In the genomic region with DNA sequence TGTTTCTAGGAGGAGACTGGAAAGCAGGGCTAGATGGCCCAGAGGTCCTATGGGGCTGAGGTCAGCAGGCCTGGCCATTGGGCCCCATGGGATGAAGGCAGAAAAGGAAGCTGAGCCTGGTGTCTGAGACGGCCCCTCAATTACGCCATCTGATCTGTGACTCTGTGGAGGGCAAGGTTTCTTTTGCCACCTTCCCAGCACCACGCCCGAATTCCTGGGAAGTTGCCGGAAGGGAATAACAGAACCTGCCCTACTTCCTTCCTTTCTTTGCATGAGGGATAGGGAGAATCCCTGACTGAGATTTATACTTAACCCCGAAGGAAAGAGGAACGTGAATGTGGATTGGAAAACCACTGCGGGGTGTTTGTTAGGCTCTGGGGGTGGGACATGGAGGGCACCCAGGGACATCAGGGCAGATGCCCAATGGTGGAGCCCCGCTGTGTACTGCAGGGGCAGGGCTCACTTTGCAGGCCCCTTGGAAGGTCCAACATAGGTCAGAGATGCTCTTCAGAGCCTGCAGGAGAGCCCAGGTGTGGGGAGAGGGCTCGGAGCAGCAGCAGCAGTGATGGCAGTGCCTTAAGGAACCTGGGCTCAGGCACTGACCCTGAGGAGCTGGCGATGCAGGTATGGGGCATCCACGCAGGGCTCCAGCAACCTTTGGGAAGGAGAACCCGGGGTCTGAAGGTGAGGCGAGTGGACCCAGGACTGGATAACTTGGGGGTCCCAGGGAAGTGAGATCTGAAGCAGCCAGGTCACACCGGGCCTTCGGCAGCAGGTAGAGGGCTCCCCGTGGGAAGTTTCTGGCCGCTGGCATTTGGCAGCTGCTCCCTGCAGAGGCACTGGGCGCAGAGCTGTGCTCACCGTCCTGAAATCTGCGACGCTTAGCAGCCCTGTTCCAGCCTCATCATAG, we compare ENCODE assay signal across 17 cellular contexts.
"Had no signal": no experiment of that assay in that cellular context is flagged by ENCODE, and none has a peak within 500 bp of the region (broad histone marks: within the 10 kb centered on the region; RNA-seq: fewer than 3 reads in every experiment).

No MANE protein-coding gene starts in this region.

- H3K27me3 ChIP-seq: brain microvascular endothelial cell, foreskin keratinocyte, upper lobe of right lung had no signal

- ATAC-seq: activated CD8-positive, alpha-beta T cell treated with anti-CD3 and anti-CD28 coated beads for 36 hours; mucosa of descending colon; naive thymus-derived CD4-positive, alpha-beta T cell; stimulated activated naive CD8-positive, alpha-beta T cell treated with anti-CD3 and anti-CD28 coated beads, Interleukin-15, Interleukin-2, amounts not matched to agents 100 U/mL and 50 U/mL, for 24 hours; upper lobe of right lung; WTC11 had no signal

- H3K36me3 ChIP-seq: brain microvascular endothelial cell, neutrophil, upper lobe of right lung had no signal

- DNase-seq: activated CD4-positive, alpha-beta T cell treated with anti-CD3 and anti-CD28 coated beads for 48 hours; activated CD8-positive, alpha-beta memory T cell treated with anti-CD3 and anti-CD28 coated beads, Interleukin-2, amount 50 U/mL, for 4 hours; activated CD8-positive, alpha-beta T cell treated with anti-CD3 and anti-CD28 coated beads for 36 hours; activated naive CD8-positive, alpha-beta T cell treated with anti-CD3 and anti-CD28 coated beads, Interleukin-2, amount 10 ng/mL, durations not matched to agents 7 days and 5 days; activated T-cell treated with anti-CD3 and anti-CD28 coated beads, Interleukin-2, amount 50 U/mL, for 48 hours; brain microvascular endothelial cell; glutamatergic neuron; mucosa of descending colon; naive thymus-derived CD4-positive, alpha-beta T cell; stimulated activated CD4-positive, alpha-beta T cell treated with anti-CD3 and anti-CD28 coated beads, Interleukin-4, amount 100 ng/mL, for 4 hours; stimulated activated naive CD8-positive, alpha-beta T cell treated with anti-CD3 and anti-CD28 coated beads, Interleukin-15, Interleukin-2, amounts not matched to agents 100 U/mL and 50 U/mL, for 24 hours; SW 1271; upper lobe of right lung had no signal

- H3K4me1 ChIP-seq: upper lobe of right lung had no signal

- H3K27ac ChIP-seq: brain microvascular endothelial cell, foreskin keratinocyte, neutrophil, upper lobe of right lung had no signal

- H3K9me3 ChIP-seq: mucosa of descending colon, neutrophil, upper lobe of right lung had no signal

- H3K4me3 ChIP-seq: lung, mucosa of descending colon, upper lobe of right lung had no signal
